In genomic region chr19:49413348-49413747, GRCh38 we compare ENCODE assay signal across 30 cellular contexts. TPM values are rescaled to one million over a fixed set of nuclear protein-coding genes. Genes with fewer than 3 reads are reported as not detected.
DNase-seq lines count a peak whose midpoint lies in the region; ATAC-seq and TF ChIP-seq lines count a peak whose summit lies in the region.
"Had no signal": no experiment of that assay in that cellular context is flagged by ENCODE, and none has a peak within 500 bp of the region (broad histone marks: within the 10 kb centered on the region; RNA-seq: fewer than 3 reads in every experiment).

No MANE protein-coding gene starts in this region.

- H3K4me1 Mint-ChIP-seq in stimulated activated effector memory CD8-positive, alpha-beta T cell treated with anti-CD3 and anti-CD28 coated beads, Interleukin-12 subunit alpha, Interleukin-12 subunit beta, amount 100 ng/mL, for 72 hours, result peaks cover 30% of the 10 kb centered on the region
- peaks cover 36% of the 10 kb centered on the region for H3K4me1 Mint-ChIP-seq in activated naive CD4-positive, alpha-beta T cell treated with anti-CD3 and anti-CD28 coated beads for 36 hours (ENCODE audit: low read depth)

- H3K4me2 ChIP-seq in SK-N-SH, result no peak overlapping the region
- H3K4me2 ChIP-seq: hepatocyte had no signal

- intact Hi-C loops in activated naive CD4-positive, alpha-beta T cell treated with anti-CD3 and anti-CD28 coated beads for 36 hours (cut with micrococcal nuclease), result no loop called here

- POLR2A ChIA-PET in SK-N-SH (lab: Yijun Ruan, JAX), result no interaction called here

- DNase-seq in SK-N-SH, result peak; percentile 74
- peak; percentile 85 for DNase-seq in NCI-H82 treated with DMSO at 0.1 percent for 48 hours (lab: John Stamatoyannopoulos, UW; ENCODE audit: unreplicated experiment)
- DNase-seq in fibroblast of mammary gland (ENCODE audit: low read depth), result peak; percentile 43
- no peak for DNase-seq in stimulated activated effector memory CD8-positive, alpha-beta T cell treated with anti-CD3 and anti-CD28 coated beads, Interleukin-12 subunit alpha, Interleukin-12 subunit beta, amount 100 ng/mL, for 72 hours (ENCODE audit: low spot score in 2 of 2)
- DNase-seq in SKM-1 (lab: John Stamatoyannopoulos, UW; ENCODE audit: unreplicated experiment), result no peak
- DNase-seq in mesenteric fat pad (ENCODE audit: low spot score), result no peak
- no peak for DNase-seq in activated naive CD4-positive, alpha-beta T cell treated with anti-CD3 and anti-CD28 coated beads for 36 hours
- DNase-seq: activated CD4-positive, alpha-beta T cell treated with anti-CD3 and anti-CD28 coated beads for 4 hours; activated CD8-positive, alpha-beta memory T cell treated with anti-CD3 and anti-CD28 coated beads, Interleukin-2, amount 10 ng/mL, durations not matched to agents 7 days and 5 days; activated naive CD8-positive, alpha-beta T cell treated with anti-CD3 and anti-CD28 coated beads, Interleukin-2, amount 10 ng/mL, durations not matched to agents 7 days and 5 days; body of pancreas; Calu3; colonic mucosa; EL; midbrain; NCI-H1048; NCI-H2081 treated with DMSO at 0.1 percent for 48 hours; NCI-H510A; stimulated activated CD4-positive, alpha-beta T cell treated with anti-CD3 and anti-CD28 coated beads, Interleukin-2, amount 100 ng/mL, for 48 hours; stimulated activated naive CD8-positive, alpha-beta T cell treated with anti-CD3 and anti-CD28 coated beads, Interleukin-15, amount 100 ng/mL, for 72 hours; T-helper 1 cell; trophoblast cell had no signal

- no peaks in the 10 kb centered on the region for H3K79me2 ChIP-seq in SK-N-SH (ENCODE audit: insufficient read depth)
- H3K79me2 ChIP-seq: hepatocyte had no signal

- H3K9me2 ChIP-seq in SK-N-SH, result no peaks in the 10 kb centered on the region

- H3K36me3 ChIP-seq in SK-N-SH (replicated peaks in 1 of 2; ENCODE audit: control insufficient read depth in 1 of 2, insufficient read depth in 2 of 2, low read length in 1 of 2), result no peaks in the 10 kb centered on the region
- H3K36me3 ChIP-seq: colonic mucosa had no signal

- H3K9me3 ChIP-seq in SK-N-SH, result no peaks in the 10 kb centered on the region
- H3K9me3 ChIP-seq: body of pancreas, colonic mucosa had no signal

- no peak for ATAC-seq in SK-N-SH treated with all-trans-retinoic acid at 6 μM for 48 hours
- no peak for ATAC-seq in stimulated activated effector memory CD8-positive, alpha-beta T cell treated with anti-CD3 and anti-CD28 coated beads, Interleukin-12 subunit alpha, Interleukin-12 subunit beta, amount 100 ng/mL, for 72 hours
- ATAC-seq: activated CD8-positive, alpha-beta memory T cell treated with anti-CD3 and anti-CD28 coated beads, Interleukin-2, amount 10 ng/mL, durations not matched to agents 7 days and 5 days; body of pancreas; stimulated activated naive CD8-positive, alpha-beta T cell treated with anti-CD3 and anti-CD28 coated beads, Interleukin-15, amount 100 ng/mL, for 72 hours had no signal

- no peaks in the 10 kb centered on the region for H3K36me3 Mint-ChIP-seq in stimulated activated effector memory CD8-positive, alpha-beta T cell treated with anti-CD3 and anti-CD28 coated beads, Interleukin-12 subunit alpha, Interleukin-12 subunit beta, amount 100 ng/mL, for 72 hours
- H3K36me3 Mint-ChIP-seq in activated naive CD4-positive, alpha-beta T cell treated with anti-CD3 and anti-CD28 coated beads for 36 hours (ENCODE audit: low read depth), result no peaks in the 10 kb centered on the region
- H3K36me3 Mint-ChIP-seq: activated CD8-positive, alpha-beta memory T cell treated with anti-CD3 and anti-CD28 coated beads, Interleukin-2, amount 10 ng/mL, durations not matched to agents 7 days and 5 days; activated naive CD8-positive, alpha-beta T cell treated with anti-CD3 and anti-CD28 coated beads, Interleukin-2, amount 10 ng/mL, durations not matched to agents 7 days and 5 days had no signal

- H3K27me3 ChIP-seq in SK-N-SH (ENCODE audit: insufficient read depth), result peaks cover 21% of the 10 kb centered on the region

- H2AFZ ChIP-seq in SK-N-SH (ENCODE audit: low read depth), result no peak overlapping the region
- H2AFZ ChIP-seq: hepatocyte had no signal

- H4K20me1 ChIP-seq in SK-N-SH (ENCODE audit: insufficient read depth), result no peaks in the 10 kb centered on the region

- H3K27ac Mint-ChIP-seq in stimulated activated effector memory CD8-positive, alpha-beta T cell treated with anti-CD3 and anti-CD28 coated beads, Interleukin-12 subunit alpha, Interleukin-12 subunit beta, amount 100 ng/mL, for 72 hours, result peak overlapping the region; percentile 29
- no peak overlapping the region for H3K27ac Mint-ChIP-seq in activated naive CD4-positive, alpha-beta T cell treated with anti-CD3 and anti-CD28 coated beads for 36 hours
- H3K27ac Mint-ChIP-seq: activated CD8-positive, alpha-beta memory T cell treated with anti-CD3 and anti-CD28 coated beads, Interleukin-2, amount 10 ng/mL, durations not matched to agents 7 days and 5 days; activated naive CD8-positive, alpha-beta T cell treated with anti-CD3 and anti-CD28 coated beads, Interleukin-2, amount 10 ng/mL, durations not matched to agents 7 days and 5 days; progenitor cell of endocrine pancreas; stimulated activated naive CD8-positive, alpha-beta T cell treated with anti-CD3 and anti-CD28 coated beads, Interleukin-15, amount 100 ng/mL, for 72 hours had no signal

- H3K9ac ChIP-seq in SK-N-SH, result no peak overlapping the region

- TF ChIP-seq RAD21 in SK-N-SH (IDR thresholded peaks at IDR 0.05; ENCODE audit: low read length), result no peak

- no peak overlapping the region; a peak in 1 of 4 replicates for H3K27ac ChIP-seq in SK-N-SH (ENCODE audit: low read depth in 2 of 2, low read length in 1 of 2)
- H3K27ac ChIP-seq: body of pancreas, colonic mucosa, hepatocyte, skin epidermis had no signal

- H3K27me3 Mint-ChIP-seq in activated naive CD4-positive, alpha-beta T cell treated with anti-CD3 and anti-CD28 coated beads for 36 hours (ENCODE audit: low read depth), result no peaks in the 10 kb centered on the region

- WGBS in SK-N-SH (ENCODE audit: low lambda C conversion rate), result 59% methylated on average over 8 of the region's 9 CpGs

- H3K4me3 Mint-ChIP-seq in stimulated activated effector memory CD8-positive, alpha-beta T cell treated with anti-CD3 and anti-CD28 coated beads, Interleukin-12 subunit alpha, Interleukin-12 subunit beta, amount 100 ng/mL, for 72 hours, result no peak overlapping the region
- H3K4me3 Mint-ChIP-seq in activated naive CD4-positive, alpha-beta T cell treated with anti-CD3 and anti-CD28 coated beads for 36 hours, result no peak overlapping the region
- H3K4me3 Mint-ChIP-seq: activated CD8-positive, alpha-beta memory T cell treated with anti-CD3 and anti-CD28 coated beads, Interleukin-2, amount 10 ng/mL, durations not matched to agents 7 days and 5 days; activated naive CD8-positive, alpha-beta T cell treated with anti-CD3 and anti-CD28 coated beads, Interleukin-2, amount 10 ng/mL, durations not matched to agents 7 days and 5 days; stimulated activated naive CD8-positive, alpha-beta T cell treated with anti-CD3 and anti-CD28 coated beads, Interleukin-15, amount 100 ng/mL, for 72 hours had no signal

- peaks cover 0 to 12% of the 10 kb centered on the region in 2 experiments; a peak in 1 of 4 replicates for H3K4me1 ChIP-seq in SK-N-SH (ENCODE audit: control insufficient read depth in 1 of 2, insufficient read depth in 2 of 2, low read depth in 1 of 2, low read length in 1 of 2)
- H3K4me1 ChIP-seq: body of pancreas, colonic mucosa had no signal

- H3K4me3 ChIP-seq in SK-N-SH (ENCODE audit: low read depth in 2 of 2, low read length in 1 of 2), result no peak overlapping the region
- no peak overlapping the region for H3K4me3 ChIP-seq in fibroblast of mammary gland (ENCODE audit: control insufficient read depth, low read depth, low read length)
- H3K4me3 ChIP-seq: body of pancreas, colonic mucosa, hepatocyte, skin epidermis had no signal

- CTCF ChIA-PET in SK-N-SH (lab: Yijun Ruan, JAX), result interaction anchor here (0.7 to 17.5 kb wide), 4 partner anchors 16 to 30 kb away, joined by 3 to 108 read pairs (median 4); no protein-coding TSS in a partner anchor
- CTCF ChIA-PET in activated naive CD4-positive, alpha-beta T cell treated with anti-CD3 and anti-CD28 coated beads for 36 hours (lab: Charles Lee), result interaction anchor here (0.6 to 0.7 kb wide), 2 partner anchors 55 to 188 kb away, joined by 3 read pairs; no protein-coding TSS in a partner anchor

- TF ChIP-seq CTCF in SK-N-SH (IDR thresholded peaks at IDR 0.05) (no peak), fibroblast of mammary gland (conservative IDR thresholded peaks at IDR 0.05; ENCODE audit: control insufficient read depth, insufficient read depth, low read depth, low read length) (no peak)

- no peaks in the 10 kb centered on the region for H3F3A ChIP-seq in SK-N-SH (replicated peaks; ENCODE audit: insufficient read depth)

- TF ChIP-seq EP300 in SK-N-SH (IDR thresholded peaks at IDR 0.05; ENCODE audit: borderline replicate concordance in 1 of 2, low read depth in 1 of 2, low read length in 1 of 2), result no peak

- H3K9me3 Mint-ChIP-seq in stimulated activated effector memory CD8-positive, alpha-beta T cell treated with anti-CD3 and anti-CD28 coated beads, Interleukin-12 subunit alpha, Interleukin-12 subunit beta, amount 100 ng/mL, for 72 hours, result no peaks in the 10 kb centered on the region
- H3K9me3 Mint-ChIP-seq in activated naive CD4-positive, alpha-beta T cell treated with anti-CD3 and anti-CD28 coated beads for 36 hours, result no peaks in the 10 kb centered on the region
- H3K9me3 Mint-ChIP-seq: activated naive CD8-positive, alpha-beta T cell treated with anti-CD3 and anti-CD28 coated beads, Interleukin-2, amount 10 ng/mL, durations not matched to agents 7 days and 5 days; stimulated activated naive CD8-positive, alpha-beta T cell treated with anti-CD3 and anti-CD28 coated beads, Interleukin-15, amount 100 ng/mL, for 72 hours had no signal

RNA-seq across cellular contexts. Expression of gene PTH2, which starts 9.9 kb away (rescaled TPM):
- not detected in 2 replicates for polyA plus RNA-seq in SK-N-SH (2012; rRNA removed)
- not detected in 2 replicates for polyA plus RNA-seq in SK-N-SH (2012; cell fraction: cytosol; rRNA removed)
- not detected in 2 replicates for polyA plus RNA-seq in SK-N-SH (2012; cell fraction: nucleus; rRNA removed)
- not detected for total RNA-seq in mesenteric fat pad
- total RNA-seq in activated naive CD4-positive, alpha-beta T cell treated with anti-CD3 and anti-CD28 coated beads for 36 hours, result not detected
- total RNA-seq: A172; activated CD8-positive, alpha-beta memory T cell treated with anti-CD3 and anti-CD28 coated beads, Interleukin-2, amount 10 ng/mL, durations not matched to agents 7 days and 5 days; activated naive CD8-positive, alpha-beta T cell treated with anti-CD3 and anti-CD28 coated beads, Interleukin-2, amount 10 ng/mL, durations not matched to agents 7 days and 5 days; body of pancreas; Calu3; colonic mucosa; hepatocyte; HT1080; progenitor cell of endocrine pancreas had no signal
- polyA plus RNA-seq: BJ, hepatocyte, neural cell had no signal

RNA-seq across cellular contexts. Expression of gene GFY, which starts 11.8 kb away (rescaled TPM):
- polyA plus RNA-seq in SK-N-SH (2012; rRNA removed), result not detected in 2 replicates
- polyA plus RNA-seq in SK-N-SH (2012; cell fraction: cytosol; rRNA removed), result not detected in 2 replicates
- polyA plus RNA-seq in SK-N-SH (2012; cell fraction: nucleus; rRNA removed), result not detected in 2 replicates
- not detected for total RNA-seq in mesenteric fat pad
- total RNA-seq in activated naive CD4-positive, alpha-beta T cell treated with anti-CD3 and anti-CD28 coated beads for 36 hours, result not detected
- total RNA-seq: A172; activated CD8-positive, alpha-beta memory T cell treated with anti-CD3 and anti-CD28 coated beads, Interleukin-2, amount 10 ng/mL, durations not matched to agents 7 days and 5 days; activated naive CD8-positive, alpha-beta T cell treated with anti-CD3 and anti-CD28 coated beads, Interleukin-2, amount 10 ng/mL, durations not matched to agents 7 days and 5 days; body of pancreas; Calu3; colonic mucosa; hepatocyte; HT1080; progenitor cell of endocrine pancreas had no signal
- polyA plus RNA-seq: BJ, hepatocyte, neural cell had no signal

RNA-seq across cellular contexts. Expression of gene KASH5, which starts 25.3 kb away (rescaled TPM):
- 0.03 and 0.20 TPM in 2 replicates for polyA plus RNA-seq in SK-N-SH (2012; rRNA removed)
- polyA plus RNA-seq in SK-N-SH (2012; cell fraction: cytosol; rRNA removed), result 0.06 and 0.08 TPM in 2 replicates
- polyA plus RNA-seq in SK-N-SH (2012; cell fraction: nucleus; rRNA removed), result 0.42 and 0.52 TPM in 2 replicates
- not detected for total RNA-seq in mesenteric fat pad
- total RNA-seq in activated naive CD4-positive, alpha-beta T cell treated with anti-CD3 and anti-CD28 coated beads for 36 hours, result 1 to 10 TPM; 2.4 to 3.2 TPM
- total RNA-seq: A172; activated naive CD8-positive, alpha-beta T cell treated with anti-CD3 and anti-CD28 coated beads, Interleukin-2, amount 10 ng/mL, durations not matched to agents 7 days and 5 days; Calu3; colonic mucosa; hepatocyte; HT1080; progenitor cell of endocrine pancreas had no signal
- polyA plus RNA-seq: BJ, hepatocyte had no signal

RNA-seq across cellular contexts. Expression of gene SLC17A7, which starts 28.0 kb away (rescaled TPM):
- polyA plus RNA-seq in SK-N-SH (2012; rRNA removed), result 0.39 and 0.59 TPM in 2 replicates
- polyA plus RNA-seq in SK-N-SH (2012; cell fraction: cytosol; rRNA removed), result 0.21 and 0.33 TPM in 2 replicates
- polyA plus RNA-seq in SK-N-SH (2012; cell fraction: nucleus; rRNA removed), result 1.8 and 1.9 TPM in 2 replicates
- 2.3 TPM for total RNA-seq in mesenteric fat pad
- total RNA-seq in activated naive CD4-positive, alpha-beta T cell treated with anti-CD3 and anti-CD28 coated beads for 36 hours, result under 1 TPM; 0.12 TPM
- total RNA-seq: A172, Calu3 had no signal

RNA-seq across cellular contexts. Expression of gene PIH1D1, which starts 38.3 kb away (rescaled TPM):
- 145 and 157 TPM in 2 replicates for polyA plus RNA-seq in SK-N-SH (2012; rRNA removed)
- 112 and 120 TPM in 2 replicates for polyA plus RNA-seq in SK-N-SH (2012; cell fraction: cytosol; rRNA removed)
- polyA plus RNA-seq in SK-N-SH (2012; cell fraction: nucleus; rRNA removed), result 301 and 343 TPM in 2 replicates
- total RNA-seq in mesenteric fat pad, result 50.2 TPM
- 10 to 100 TPM; 80.7 to 84.4 TPM for total RNA-seq in activated naive CD4-positive, alpha-beta T cell treated with anti-CD3 and anti-CD28 coated beads for 36 hours

Comparison
In these comparisons a context has a peak if more than half of its experiments do, and no peak if none do; other contexts are left out.
1. DNase-seq: peak in SK-N-SH (single experiment), NCI-H82 treated with DMSO at 0.1 percent for 48 hours (single experiment) and fibroblast of mammary gland (single experiment); none in stimulated activated effector memory CD8-positive, alpha-beta T cell treated with anti-CD3 and anti-CD28 coated beads, Interleukin-12 subunit alpha, Interleukin-12 subunit beta, amount 100 ng/mL, for 72 hours (0 of 2), SKM-1 (single experiment), mesenteric fat pad (single experiment) and activated naive CD4-positive, alpha-beta T cell treated with anti-CD3 and anti-CD28 coated beads for 36 hours (single experiment).